In the genomic region with DNA sequence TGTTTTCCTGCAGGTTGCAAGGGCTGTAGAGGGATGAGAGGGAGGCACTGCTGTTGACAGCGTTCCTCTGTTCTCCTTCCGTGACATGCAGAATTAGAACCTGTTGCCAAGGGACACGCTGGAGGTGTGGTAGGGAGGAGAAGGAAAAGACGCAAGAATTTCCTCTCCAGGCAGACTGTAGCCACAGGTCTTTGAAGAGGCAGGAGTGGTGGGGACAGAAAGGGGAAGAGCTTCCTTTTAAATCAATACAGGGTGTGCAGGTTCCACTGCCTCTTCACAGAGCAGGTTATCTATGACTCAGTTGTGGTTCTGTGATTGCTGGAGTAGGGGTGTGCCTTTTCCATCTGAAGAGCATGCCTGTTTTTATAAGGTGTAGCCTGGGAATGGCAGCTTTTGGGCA, we compare ENCODE assay signal across 1 cellular context.
TF ChIP-seq lines count a peak whose summit lies in the region.

No MANE protein-coding gene starts in this region.

TF ChIP-seq in IMR-90, 13 proteins besides CTCF, POLR2A, EP300 and RAD21:
- TF ChIP-seq SMC3 (IDR thresholded peaks at IDR 0.05; ENCODE audit: low read depth, low read length) (no peak), RCOR1 (IDR thresholded peaks at IDR 0.05; ENCODE audit: insufficient replicate concordance, low read length) (no peak), CHD1 (IDR thresholded peaks at IDR 0.05; ENCODE audit: low read depth, low read length) (no peak)
- TF ChIP-seq, protein P1, sequence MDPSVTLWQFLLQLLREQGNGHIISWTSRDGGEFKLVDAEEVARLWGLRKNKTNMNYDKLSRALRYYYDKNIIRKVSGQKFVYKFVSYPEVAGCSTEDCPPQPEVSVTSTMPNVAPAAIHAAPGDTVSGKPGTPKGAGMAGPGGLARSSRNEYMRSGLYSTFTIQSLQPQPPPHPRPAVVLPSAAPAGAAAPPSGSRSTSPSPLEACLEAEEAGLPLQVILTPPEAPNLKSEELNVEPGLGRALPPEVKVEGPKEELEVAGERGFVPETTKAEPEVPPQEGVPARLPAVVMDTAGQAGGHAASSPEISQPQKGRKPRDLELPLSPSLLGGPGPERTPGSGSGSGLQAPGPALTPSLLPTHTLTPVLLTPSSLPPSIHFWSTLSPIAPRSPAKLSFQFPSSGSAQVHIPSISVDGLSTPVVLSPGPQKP (IDR thresholded peaks at IDR 0.05; ENCODE audit: borderline replicate concordance, low read depth, low read length) = no peak
- TF ChIP-seq, protein P2, sequence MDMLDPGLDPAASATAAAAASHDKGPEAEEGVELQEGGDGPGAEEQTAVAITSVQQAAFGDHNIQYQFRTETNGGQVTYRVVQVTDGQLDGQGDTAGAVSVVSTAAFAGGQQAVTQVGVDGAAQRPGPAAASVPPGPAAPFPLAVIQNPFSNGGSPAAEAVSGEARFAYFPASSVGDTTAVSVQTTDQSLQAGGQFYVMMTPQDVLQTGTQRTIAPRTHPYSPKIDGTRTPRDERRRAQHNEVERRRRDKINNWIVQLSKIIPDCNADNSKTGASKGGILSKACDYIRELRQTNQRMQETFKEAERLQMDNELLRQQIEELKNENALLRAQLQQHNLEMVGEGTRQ (IDR thresholded peaks at IDR 0.05; ENCODE audit: low read depth, low read length) = no peak
